In genomic region chr2:120442923-120443571, GRCh38 we compare ENCODE assay signal across 8 cellular contexts.
DNase-seq lines count a peak whose midpoint lies in the region; ATAC-seq and TF ChIP-seq lines count a peak whose summit lies in the region.

No MANE protein-coding gene starts in this region.

- no peaks in the 10 kb centered on the region for H3K9me3 ChIP-seq in ES-I3 (ENCODE audit: control insufficient read depth, insufficient read depth, low read length)
- no peaks in the 10 kb centered on the region for H3K9me3 ChIP-seq in left ventricle myocardium inferior (replicated peaks)
- no peaks in the 10 kb centered on the region for H3K9me3 ChIP-seq in psoas muscle

- no peaks in the 10 kb centered on the region for H3K9me3 Mint-ChIP-seq in activated CD4-positive, alpha-beta memory T cell treated with anti-CD3 and anti-CD28 coated beads for 36 hours

- CTCF ChIA-PET in activated CD4-positive, alpha-beta memory T cell treated with anti-CD3 and anti-CD28 coated beads for 36 hours (lab: Charles Lee) = no interaction called here

- H3K27me3 ChIP-seq in left ventricle myocardium inferior (ENCODE audit: low read depth) (peaks cover 58% of the 10 kb centered on the region), psoas muscle (ENCODE audit: insufficient read depth in 3 of 3, low read length in 2 of 3) (peaks cover 0 to 19% (median 5%) of the 10 kb centered on the region in 3 donors)

- TF ChIP-seq CTCF in left ventricle myocardium inferior (IDR thresholded peaks at IDR 0.05; ENCODE audit: borderline replicate concordance) (no peak), psoas muscle (IDR thresholded peaks at IDR 0.05) (no peak)

- intact Hi-C loops in activated CD4-positive, alpha-beta memory T cell treated with anti-CD3 and anti-CD28 coated beads for 36 hours (cut with micrococcal nuclease) = no loop called here
- intact Hi-C loops in left ventricle myocardium inferior (cut with micrococcal nuclease) (no loop called here), psoas muscle (cut with DNase I) (no loop called here)

- no peaks in the 10 kb centered on the region for H3K36me3 Mint-ChIP-seq in activated CD4-positive, alpha-beta memory T cell treated with anti-CD3 and anti-CD28 coated beads for 36 hours

- peak; percentile 53 for DNase-seq in activated CD4-positive, alpha-beta memory T cell treated with anti-CD3 and anti-CD28 coated beads for 36 hours
- peak; percentile 38 for DNase-seq in left ventricle myocardium inferior
- no peak for DNase-seq in psoas muscle
- no peak for DNase-seq in superior temporal gyrus (ENCODE audit: extremely low spot score)
- DNase-seq in NCI-H1048 (lab: John Stamatoyannopoulos, UW) = no peak
- DNase-seq in NCI-H2171 treated with DMSO at 0.1 percent for 48 hours (lab: John Stamatoyannopoulos, UW) = no peak

- H3K36me3 ChIP-seq in ES-I3 (ENCODE audit: insufficient read depth, low read length) = no peaks in the 10 kb centered on the region
- no peaks in the 10 kb centered on the region for H3K36me3 ChIP-seq in left ventricle myocardium inferior
- no peaks in the 10 kb centered on the region for H3K36me3 ChIP-seq in psoas muscle (ENCODE audit: insufficient read depth in 1 of 2, low read depth in 1 of 2)

- no peak overlapping the region for H3K27ac ChIP-seq in left ventricle myocardium inferior (replicated peaks)
- no peak overlapping the region for H3K27ac ChIP-seq in psoas muscle

- H3K4me1 ChIP-seq in ES-I3 (ENCODE audit: insufficient read depth, low read length) (no peaks in the 10 kb centered on the region; the same call in 1 of the 2 replicates), left ventricle myocardium inferior (peaks cover 17% of the 10 kb centered on the region), psoas muscle (peaks cover 3% of the 10 kb centered on the region)

- POLR2A ChIA-PET in activated CD4-positive, alpha-beta memory T cell treated with anti-CD3 and anti-CD28 coated beads for 36 hours (lab: Charles Lee) = no interaction called here

- peaks cover 6% of the 10 kb centered on the region for H3K4me1 Mint-ChIP-seq in activated CD4-positive, alpha-beta memory T cell treated with anti-CD3 and anti-CD28 coated beads for 36 hours (ENCODE audit: low read depth)

- peak overlapping the region; percentile 50 for H3K4me3 Mint-ChIP-seq in activated CD4-positive, alpha-beta memory T cell treated with anti-CD3 and anti-CD28 coated beads for 36 hours

- peaks cover 45% of the 10 kb centered on the region for H3K27me3 Mint-ChIP-seq in activated CD4-positive, alpha-beta memory T cell treated with anti-CD3 and anti-CD28 coated beads for 36 hours

- WGBS in psoas muscle, 3 donors = 56 to 73% (median 57%) methylated on average over 50 of the region's 50 CpGs

- H3K4me3 ChIP-seq in left ventricle myocardium inferior (peak overlapping the region; percentile 57), psoas muscle (peak overlapping the region; percentile 59)

- H3K9ac ChIP-seq in ES-I3 (ENCODE audit: low read depth, low read length) = peak overlapping the region; percentile 54

- H3K27ac Mint-ChIP-seq in activated CD4-positive, alpha-beta memory T cell treated with anti-CD3 and anti-CD28 coated beads for 36 hours = no peak overlapping the region

- ATAC-seq in psoas muscle (peak in 1 of 4 donors; percentile 8), GM21423 (IDR thresholded peaks at IDR 0.05; ENCODE audit: unreplicated experiment) (no peak)

Comparison
In these comparisons a context has a peak if more than half of its experiments do, and no peak if none do; other contexts are left out.
1. DNase-seq: peak in activated CD4-positive, alpha-beta memory T cell treated with anti-CD3 and anti-CD28 coated beads for 36 hours (single experiment) and left ventricle myocardium inferior (single experiment); none in psoas muscle (0 of 2), superior temporal gyrus (single experiment), NCI-H1048 (single experiment) and NCI-H2171 treated with DMSO at 0.1 percent for 48 hours (single experiment).